Comparison of ENCODE assay signal across 19 cellular contexts in genomic region chr9:126374366-126374781, GRCh38. TPM values are rescaled to one million over a fixed set of nuclear protein-coding genes. Genes with fewer than 3 reads are reported as not detected.
DNase-seq lines count a peak whose midpoint lies in the region; ATAC-seq and TF ChIP-seq lines count a peak whose summit lies in the region.
"Had no signal": no experiment of that assay in that cellular context is flagged by ENCODE, and none has a peak within 500 bp of the region (broad histone marks: within the 10 kb centered on the region; RNA-seq: fewer than 3 reads in every experiment).

No MANE protein-coding gene starts in this region.

- intact Hi-C loops in Caco-2 (cut with micrococcal nuclease; ENCODE audit: unreplicated experiment): no loop called here

- H3K36me3 ChIP-seq in Caco-2 (ENCODE audit: control insufficient read depth, insufficient read depth, low read length): no peaks in the 10 kb centered on the region; the same call in none of the 2 replicates
- H3K36me3 ChIP-seq in SJSA1: no peaks in the 10 kb centered on the region; the same call in 1 of the 2 replicates
- H3K36me3 ChIP-seq: right atrium auricular region had no signal

- no peak overlapping the region for H3K4me3 Mint-ChIP-seq in Caco-2 (ENCODE audit: unreplicated experiment)
- peak overlapping the region; percentile 51 for H3K4me3 Mint-ChIP-seq in glutamatergic neuron (ENCODE audit: unreplicated experiment)
- no peak overlapping the region for H3K4me3 Mint-ChIP-seq in progenitor cell of endocrine pancreas (ENCODE audit: low read depth)
- no peak overlapping the region for H3K4me3 Mint-ChIP-seq in activated naive CD8-positive, alpha-beta T cell treated with anti-CD3 and anti-CD28 coated beads, Interleukin-2, amount 50 U/mL, for 24 hours
- H3K4me3 Mint-ChIP-seq: activated naive CD4-positive, alpha-beta T cell treated with anti-CD3 and anti-CD28 coated beads for 36 hours; activated T-cell treated with anti-CD3 and anti-CD28 coated beads, Interleukin-2, amount 50 U/mL, for 4 hours; CD4-positive, alpha-beta memory T cell; central memory CD8-positive, alpha-beta T cell had no signal

- DNase-seq in Caco-2 (no peak), SJSA1 (ENCODE audit: low read depth in 1 of 2, low spot score in 2 of 2) (peak in 1 of 2 experiments; percentile 13), glutamatergic neuron (peak; percentile 41), progenitor cell of endocrine pancreas (ENCODE audit: low spot score, unreplicated experiment) (no peak), HK-2 (ENCODE audit: unreplicated experiment) (no peak)
- DNase-seq in activated naive CD8-positive, alpha-beta T cell treated with anti-CD3 and anti-CD28 coated beads, Interleukin-2, amount 50 U/mL, for 24 hours: no peak
- DNase-seq: activated CD4-positive, alpha-beta T cell treated with anti-CD3 and anti-CD28 coated beads for 1 hour; activated naive CD4-positive, alpha-beta T cell treated with anti-CD3 and anti-CD28 coated beads for 36 hours; activated T-cell treated with anti-CD3 and anti-CD28 coated beads, Interleukin-2, amount 50 U/mL, for 4 hours; CD4-positive, alpha-beta memory T cell; effector CD8-positive, alpha-beta T cell; GOT3; mucosa of descending colon; NCI-H1417 treated with DMSO at 0.1 percent for 48 hours; NCI-H524 treated with DMSO at 0.1 percent for 48 hours had no signal

- H3K27me3 Mint-ChIP-seq in Caco-2 (ENCODE audit: insufficient read depth, unreplicated experiment) (no peaks in the 10 kb centered on the region), glutamatergic neuron (ENCODE audit: unreplicated experiment) (peaks cover 5% of the 10 kb centered on the region), progenitor cell of endocrine pancreas (no peaks in the 10 kb centered on the region)
- H3K27me3 Mint-ChIP-seq in activated naive CD8-positive, alpha-beta T cell treated with anti-CD3 and anti-CD28 coated beads, Interleukin-2, amount 50 U/mL, for 24 hours: no peaks in the 10 kb centered on the region
- H3K27me3 Mint-ChIP-seq: CD4-positive, alpha-beta memory T cell; central memory CD8-positive, alpha-beta T cell had no signal

- peaks cover 4% of the 10 kb centered on the region for H3K36me3 Mint-ChIP-seq in Caco-2 (ENCODE audit: insufficient read depth, unreplicated experiment)
- H3K36me3 Mint-ChIP-seq in glutamatergic neuron (ENCODE audit: unreplicated experiment): no peaks in the 10 kb centered on the region
- H3K36me3 Mint-ChIP-seq in progenitor cell of endocrine pancreas (ENCODE audit: insufficient read depth): peaks cover 4% of the 10 kb centered on the region
- H3K36me3 Mint-ChIP-seq in activated naive CD8-positive, alpha-beta T cell treated with anti-CD3 and anti-CD28 coated beads, Interleukin-2, amount 50 U/mL, for 24 hours (ENCODE audit: low read depth): peaks cover 3% of the 10 kb centered on the region
- H3K36me3 Mint-ChIP-seq: CD4-positive, alpha-beta memory T cell had no signal

- TF ChIP-seq CTCF in Caco-2 (IDR thresholded peaks at IDR 0.05; ENCODE audit: insufficient read depth in 1 of 2, low read depth in 1 of 2, low read length in 1 of 2, severe bottlenecking in 1 of 2, unreplicated experiment in 1 of 2): no peak
- TF ChIP-seq CTCF in glutamatergic neuron (IDR thresholded peaks at IDR 0.05; ENCODE audit: partially characterized antibody, unreplicated experiment): no peak
- TF ChIP-seq CTCF in progenitor cell of endocrine pancreas (IDR thresholded peaks at IDR 0.05; ENCODE audit: unreplicated experiment): no peak

- no peak for ATAC-seq in activated naive CD8-positive, alpha-beta T cell treated with anti-CD3 and anti-CD28 coated beads, Interleukin-2, amount 50 U/mL, for 24 hours
- no peak for ATAC-seq in HG02763 (IDR thresholded peaks at IDR 0.05; ENCODE audit: unreplicated experiment)
- no peak for ATAC-seq in GM18909 (IDR thresholded peaks at IDR 0.05; ENCODE audit: poor library complexity, unreplicated experiment)
- ATAC-seq: activated T-cell treated with anti-CD3 and anti-CD28 coated beads, Interleukin-2, amount 50 U/mL, for 4 hours; mucosa of descending colon had no signal

- no peaks in the 10 kb centered on the region for H3K27me3 ChIP-seq in Caco-2 (replicated peaks; ENCODE audit: control insufficient read depth, insufficient read depth, low read length)
- 0 out of 2 replicates have a peak, but pooled peaks cover 3% of the 10 kb centered on the region for H3K27me3 ChIP-seq in SJSA1 (replicated peaks)
- H3K27me3 ChIP-seq: right atrium auricular region had no signal

- no peak overlapping the region for H3K4me3 ChIP-seq in Caco-2 (ENCODE audit: low read depth, low read length)
- H3K4me3 ChIP-seq in SJSA1: no peak overlapping the region
- H3K4me3 ChIP-seq: mucosa of descending colon, right atrium auricular region had no signal

- H3K27ac ChIP-seq in SJSA1: peak overlapping the region; percentile 65
- H3K27ac ChIP-seq: right atrium auricular region had no signal

- H3K9me3 ChIP-seq in Caco-2: no peaks in the 10 kb centered on the region
- no peaks in the 10 kb centered on the region for H3K9me3 ChIP-seq in SJSA1 (replicated peaks)
- H3K9me3 ChIP-seq: mucosa of descending colon, right atrium auricular region had no signal

- H3K4me1 ChIP-seq in Caco-2 (peaks cover 60% of the 10 kb centered on the region), SJSA1 (replicated peaks) (peaks cover 69% of the 10 kb centered on the region)

- CTCF ChIA-PET in Caco-2 (lab: Charles Lee): interaction anchor here (0.6 kb wide), 1 partner anchor 11 kb away, joined by 3 read pairs; no protein-coding TSS in a partner anchor

- POLR2A ChIA-PET in Caco-2 (lab: Charles Lee): no interaction called here

- peaks cover 59% of the 10 kb centered on the region for H3K4me1 Mint-ChIP-seq in Caco-2 (ENCODE audit: low read depth, unreplicated experiment)
- peaks cover 31% of the 10 kb centered on the region for H3K4me1 Mint-ChIP-seq in glutamatergic neuron (ENCODE audit: low read depth, unreplicated experiment)
- H3K4me1 Mint-ChIP-seq in progenitor cell of endocrine pancreas (ENCODE audit: low read depth): peaks cover 52% of the 10 kb centered on the region
- peaks cover 19% of the 10 kb centered on the region for H3K4me1 Mint-ChIP-seq in activated naive CD8-positive, alpha-beta T cell treated with anti-CD3 and anti-CD28 coated beads, Interleukin-2, amount 50 U/mL, for 24 hours

- no TSS peak for BruUV-seq in Caco-2 (replicated peaks; lab: Mats Ljungman, UMichigan)

- no peaks in the 10 kb centered on the region for H3K9me3 Mint-ChIP-seq in Caco-2 (ENCODE audit: unreplicated experiment)
- H3K9me3 Mint-ChIP-seq in glutamatergic neuron (ENCODE audit: unreplicated experiment): peaks cover 4% of the 10 kb centered on the region
- H3K9me3 Mint-ChIP-seq in progenitor cell of endocrine pancreas (ENCODE audit: low read depth): no peaks in the 10 kb centered on the region
- H3K9me3 Mint-ChIP-seq in activated naive CD8-positive, alpha-beta T cell treated with anti-CD3 and anti-CD28 coated beads, Interleukin-2, amount 50 U/mL, for 24 hours: no peaks in the 10 kb centered on the region
- H3K9me3 Mint-ChIP-seq: activated naive CD4-positive, alpha-beta T cell treated with anti-CD3 and anti-CD28 coated beads for 36 hours; activated T-cell treated with anti-CD3 and anti-CD28 coated beads, Interleukin-2, amount 50 U/mL, for 4 hours; CD4-positive, alpha-beta memory T cell; central memory CD8-positive, alpha-beta T cell had no signal

- H3K27ac Mint-ChIP-seq in Caco-2 (ENCODE audit: unreplicated experiment) (peak overlapping the region; percentile 5), glutamatergic neuron (ENCODE audit: unreplicated experiment) (peak overlapping the region; percentile 74), progenitor cell of endocrine pancreas (peak overlapping the region; percentile 58)
- H3K27ac Mint-ChIP-seq in activated naive CD8-positive, alpha-beta T cell treated with anti-CD3 and anti-CD28 coated beads, Interleukin-2, amount 50 U/mL, for 24 hours: no peak overlapping the region
- H3K27ac Mint-ChIP-seq: activated naive CD4-positive, alpha-beta T cell treated with anti-CD3 and anti-CD28 coated beads for 36 hours had no signal

RNA-seq across cellular contexts. Expression of gene MVB12B, which starts 47.7 kb away (rescaled TPM):
- 20.8 and 24.4 TPM in 2 replicates for total RNA-seq in Caco-2 (2022)
- 7.8 and 16.1 TPM in 2 replicates for total RNA-seq in SJSA1 (2014; rRNA removed; shearing (Covaris generic))
- total RNA-seq in glutamatergic neuron (ENCODE audit: unreplicated experiment): 41.1 TPM
- 34.6 and 34.8 TPM in 2 replicates for total RNA-seq in progenitor cell of endocrine pancreas
